19 cellular contexts compared by ENCODE assay signal in the genomic region with DNA sequence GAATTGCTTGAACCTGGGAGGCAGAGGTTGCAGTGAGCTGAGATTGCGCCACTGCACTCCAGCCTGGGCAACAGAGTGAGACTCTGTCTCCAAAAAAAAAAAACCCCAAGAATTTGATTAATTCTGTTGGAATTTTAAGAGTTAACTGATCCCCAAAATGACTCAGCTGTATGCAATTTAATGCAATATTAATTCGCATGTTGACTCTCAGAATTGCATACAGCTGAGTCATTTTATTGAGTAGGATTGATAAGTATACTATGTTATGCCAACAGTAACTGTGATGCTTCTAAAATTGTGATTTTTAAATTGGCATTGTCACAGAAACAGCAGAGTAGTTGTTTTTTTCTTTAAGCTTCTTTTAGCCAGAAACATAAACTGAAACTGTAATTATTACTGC. TPM values are rescaled to one million over a fixed set of nuclear protein-coding genes. Genes with fewer than 3 reads are reported as not detected.
A peak's percentile ranks its signal among the peaks of the same experiment; 100 is the strongest.
DNase-seq lines count a peak whose midpoint lies in the region; ATAC-seq, FAIRE-seq and TF ChIP-seq lines count a peak whose summit lies in the region.
"Had no signal": no experiment of that assay in that cellular context is flagged by ENCODE, and none has a peak within 500 bp of the region (broad histone marks: within the 10 kb centered on the region; RNA-seq: fewer than 3 reads in every experiment).

No MANE protein-coding gene starts in this region.

- no peak overlapping the region for H3K56ac ChIP-seq in H9 (ENCODE audit: insufficient read length, low read depth, low read length)

- no peak overlapping the region for H2BK15ac ChIP-seq in H9 (ENCODE audit: low read depth, low read length)

- H3K79me1 ChIP-seq in H9 (ENCODE audit: insufficient read depth, low read depth, low read length, poor library complexity, severe bottlenecking) = peaks cover 2% of the 10 kb centered on the region

- no peak for TF ChIP-seq RAD21 in HCT116 (IDR thresholded peaks at IDR 0.05; ENCODE audit: low read depth)

- peaks cover 0 to 2% of the 10 kb centered on the region in 2 experiments; a peak in 1 of 5 replicates for H3K9me3 Mint-ChIP-seq in H9
- H3K9me3 Mint-ChIP-seq: activated T-cell treated with anti-CD3 and anti-CD28 coated beads, Interleukin-2, amount 50 U/mL, for 72 hours had no signal

- H2AK5ac ChIP-seq in H9 (ENCODE audit: insufficient read length, low read length) = no peak overlapping the region

- intact Hi-C loops in HCT116 (cut with micrococcal nuclease) = no loop called here
- intact Hi-C loops in testis (cut with DNase I; ENCODE audit: low total_unique reads) = no loop called here

- H2BK12ac ChIP-seq in H9 (ENCODE audit: insufficient read length, low read depth, low read length) = no peak overlapping the region

- H3K23me2 ChIP-seq in H9 (ENCODE audit: insufficient read length, low read depth, low read length, poor library complexity, severe bottlenecking) = no peaks in the 10 kb centered on the region

- H3K4me1 ChIP-seq in HCT116 (ENCODE audit: control insufficient read depth in 1 of 2, insufficient read depth in 2 of 2, low read length in 2 of 2) (peaks cover 11 to 23% of the 10 kb centered on the region in 2 experiments; a peak in 3 of 4 replicates), fibroblast of lung (ENCODE audit: control insufficient read depth, extremely low read depth, insufficient read depth, low read length) (no peaks in the 10 kb centered on the region), small intestine (ENCODE audit: control insufficient read depth in 2 of 2, insufficient read depth in 1 of 2, low read depth in 1 of 2, low read length in 1 of 2) (no peaks in the 10 kb centered on the region), H9 (ENCODE audit: insufficient read depth, low read length) (no peaks in the 10 kb centered on the region), testis (no peaks in the 10 kb centered on the region)
- H3K4me1 ChIP-seq: adrenal gland, colonic mucosa had no signal

- H3K27ac ChIP-seq in HCT116 (ENCODE audit: low read depth, low read length) (no peak overlapping the region; the same call in 1 of the 2 replicates), SK-N-MC (peak overlapping the region; percentile 46; the same call in 1 of the 2 replicates), fibroblast of lung (ENCODE audit: insufficient read depth, low read length) (peak overlapping the region; percentile 60), small intestine (ENCODE audit: low read depth in 1 of 2, low read length in 1 of 2) (no peak overlapping the region), H9 (ENCODE audit: insufficient read length, low read depth, low read length) (no peak overlapping the region), testis (no peak overlapping the region)
- H3K27ac ChIP-seq: adrenal gland, colonic mucosa had no signal

- BruUV-seq in HCT116 (replicated peaks; lab: Mats Ljungman, UMichigan) = no TSS peak

- WGBS in small intestine, 3 donors = 48 to 78% (median 63%) methylated on average over 2 of the region's 2 CpGs
- no CpG with 5 or more reads among the region's 2 CpGs for WGBS in H9 (ENCODE audit: extremely low coverage, insufficient read length, low lambda C conversion rate)
- WGBS in testis, 2 donors = 92% methylated on average over 2 of the region's 2 CpGs

- POLR2A ChIA-PET in HCT116 (lab: Charles Lee) = no interaction called here

- no peak overlapping the region for H3K23ac ChIP-seq in H9 (ENCODE audit: insufficient read length, low read depth, low read length)

- no peak overlapping the region for H2BK5ac ChIP-seq in H9 (ENCODE audit: insufficient read length, low read length)

- H3K27me3 ChIP-seq in HCT116 (ENCODE audit: insufficient read depth, low read length) (no peaks in the 10 kb centered on the region), fibroblast of lung (ENCODE audit: control insufficient read depth, insufficient read depth, low read length) (no peaks in the 10 kb centered on the region), small intestine (ENCODE audit: control insufficient read depth in 2 of 2, insufficient read depth in 2 of 2, low read length in 2 of 2) (no peaks in the 10 kb centered on the region), H9 (ENCODE audit: insufficient read depth, low read length) (no peaks in the 10 kb centered on the region), testis (no peaks in the 10 kb centered on the region)
- H3K27me3 ChIP-seq: adrenal gland, colonic mucosa had no signal

- H3K9ac ChIP-seq in HCT116 (ENCODE audit: low read length) (no peak overlapping the region), SK-N-MC (ENCODE audit: insufficient read length) (no peak overlapping the region), fibroblast of lung (ENCODE audit: insufficient read depth, low read length) (no peak overlapping the region), H9 (ENCODE audit: extremely low read depth, insufficient read length, low read length) (no peak overlapping the region)

- no peak overlapping the region for H2AFZ ChIP-seq in HCT116 (ENCODE audit: low read depth, low read length, poor library complexity, severe bottlenecking)
- no peak overlapping the region for H2AFZ ChIP-seq in fibroblast of lung (ENCODE audit: low read length)
- no peak overlapping the region for H2AFZ ChIP-seq in H9 (ENCODE audit: low read length)

- no peak overlapping the region for H3K27ac Mint-ChIP-seq in H9
- H3K27ac Mint-ChIP-seq: activated T-cell treated with anti-CD3 and anti-CD28 coated beads, Interleukin-2, amount 50 U/mL, for 72 hours; nephron progenitor cell had no signal

- no peaks in the 10 kb centered on the region for H3K9me2 ChIP-seq in HCT116 (ENCODE audit: insufficient read depth)

- no peak overlapping the region for H3K4me3 Mint-ChIP-seq in H9
- H3K4me3 Mint-ChIP-seq: activated T-cell treated with anti-CD3 and anti-CD28 coated beads, Interleukin-2, amount 50 U/mL, for 72 hours; nephron progenitor cell had no signal

- no peak overlapping the region for H3T11ph ChIP-seq in H9 (ENCODE audit: low read length)

- peak; percentile 57; the same call in 1 of the 2 replicates for ATAC-seq in HCT116
- ATAC-seq: activated T-cell treated with anti-CD3 and anti-CD28 coated beads, Interleukin-2, amount 50 U/mL, for 72 hours had no signal

- H3K4ac ChIP-seq in H9 (ENCODE audit: low read depth, low read length) = no peak overlapping the region

- TF ChIP-seq POLR2A in HCT116 (IDR thresholded peaks at IDR 0.05; ENCODE audit: borderline replicate concordance, extremely low read depth, insufficient read depth, insufficient read length) (no peak), testis (IDR thresholded peaks at IDR 0.05) (no peak)

- no peak for FAIRE-seq in small intestine (lab: Jason Lieb, UNC)
- FAIRE-seq: G401.6 had no signal

- H2BK120ac ChIP-seq in H9 (ENCODE audit: low read depth, low read length, poor library complexity, severe bottlenecking) = no peak overlapping the region

- H4K20me1 ChIP-seq in HCT116 (ENCODE audit: insufficient read depth) (no peaks in the 10 kb centered on the region), fibroblast of lung (ENCODE audit: control insufficient read depth, extremely low read depth, insufficient read depth, low read length) (no peaks in the 10 kb centered on the region), H9 (ENCODE audit: control insufficient read depth, insufficient read depth, insufficient read length) (no peaks in the 10 kb centered on the region)

- H3K36me3 ChIP-seq in HCT116 (ENCODE audit: control insufficient read depth in 1 of 2, insufficient read depth in 2 of 2, low read length in 2 of 2) (peaks cover 7 to 8% of the 10 kb centered on the region in 2 experiments; a peak in 2 of 4 replicates), SK-N-MC (ENCODE audit: insufficient read depth, low read length) (peaks cover 57% of the 10 kb centered on the region), fibroblast of lung (ENCODE audit: control insufficient read depth, insufficient read depth, low read length) (no peaks in the 10 kb centered on the region), small intestine (ENCODE audit: control insufficient read depth in 2 of 2, insufficient read depth in 2 of 2, low read length in 2 of 2) (peaks cover 0 to 7% of the 10 kb centered on the region in 2 donors), testis (ENCODE audit: low read depth, missing control alignments) (no peaks in the 10 kb centered on the region)
- H3K36me3 ChIP-seq: colonic mucosa had no signal

- no peak overlapping the region for H4K8ac ChIP-seq in H9 (replicated peaks; ENCODE audit: insufficient read length, low read depth, low read length)

- H3K14ac ChIP-seq in H9 (ENCODE audit: insufficient read depth, low read length) = no peak overlapping the region

- no peak overlapping the region for H4K5ac ChIP-seq in H9 (ENCODE audit: insufficient read length, low read depth, low read length)

- DNase-seq in HCT116 (ENCODE audit: low read depth, low spot score) (no peak), SK-N-MC (ENCODE audit: low read depth, low spot score) (no peak), fibroblast of lung (ENCODE audit: low read depth in 2 of 2) (peak; percentile 69 to 77), small intestine (peak; percentile 33), NCI-H146 treated with DMSO at 0.1 percent for 48 hours (lab: John Stamatoyannopoulos, UW; ENCODE audit: unreplicated experiment) (no peak), H9 (no peak), NCI-H226 (no peak), testis (no peak)
- DNase-seq: activated CD4-positive, alpha-beta T cell treated with anti-CD3 and anti-CD28 coated beads, Interleukin-2, amount 50 U/mL, for 4 hours; activated T-cell treated with anti-CD3 and anti-CD28 coated beads, Interleukin-2, amount 50 U/mL, for 72 hours; adrenal gland; colonic mucosa; NCI-H2081; NCI-H774; nephron progenitor cell; SHP77; substantia nigra had no signal

- 0 out of 2 replicates have a peak, but pooled peaks cover 8% of the 10 kb centered on the region for H3K79me2 ChIP-seq in HCT116 (ENCODE audit: insufficient read depth, low read length)
- H3K79me2 ChIP-seq in fibroblast of lung (ENCODE audit: control insufficient read depth, insufficient read depth, low read length) = no peaks in the 10 kb centered on the region
- H3K79me2 ChIP-seq in H9 (ENCODE audit: insufficient read depth, low read length) = no peaks in the 10 kb centered on the region

- no peaks in the 10 kb centered on the region; the same call in 1 of the 2 replicates for H3K27me3 Mint-ChIP-seq in H9 (ENCODE audit: low read depth)

- H3K4me2 ChIP-seq in HCT116 (ENCODE audit: low read length) = peak overlapping the region; percentile 48
- peak overlapping the region; percentile 54 for H3K4me2 ChIP-seq in fibroblast of lung (ENCODE audit: extremely low read depth, insufficient read depth, low read length)
- no peak overlapping the region for H3K4me2 ChIP-seq in H9 (ENCODE audit: insufficient read depth, insufficient read length, low read length)

- no peak overlapping the region for H4K91ac ChIP-seq in H9 (ENCODE audit: insufficient read length, low read depth, low read length)

- H3K36me3 Mint-ChIP-seq in H9 (ENCODE audit: insufficient read depth in 1 of 3, low read depth in 3 of 3) = peaks cover 66 to 81% (median 80%) of the 10 kb centered on the region in 3 experiments

- RAD21 ChIA-PET in HCT116 (lab: Charles Lee; ENCODE audit: low non-redundant PET in 1 of 2, low total read pairs in 2 of 2, uncharacterized antibody in 2 of 2, unreplicated experiment in 2 of 2) = no interaction called here

- H3K4me1 Mint-ChIP-seq in H9 = peaks cover 0 to 2% of the 10 kb centered on the region in 2 experiments; a peak in 2 of 4 replicates
- H3K4me1 Mint-ChIP-seq: nephron progenitor cell had no signal

- H3K4me3 ChIP-seq in HCT116 (replicated peaks in 1 of 2; ENCODE audit: low read depth in 1 of 2, low read length in 2 of 2) = no peak overlapping the region
- H3K4me3 ChIP-seq in SK-N-MC = no peak overlapping the region
- no peak overlapping the region for H3K4me3 ChIP-seq in fibroblast of lung (replicated peaks in 1 of 4; ENCODE audit: control extremely low read depth in 1 of 4, insufficient read depth in 1 of 4, low read depth in 3 of 4, low read length in 4 of 4)
- no peak overlapping the region for H3K4me3 ChIP-seq in small intestine (ENCODE audit: low read depth in 1 of 2, low read length in 2 of 2)
- H3K4me3 ChIP-seq in testis = no peak overlapping the region
- H3K4me3 ChIP-seq: adrenal gland, colonic mucosa, lung had no signal

- H3K9me3 ChIP-seq in HCT116 (ENCODE audit: control insufficient read depth in 1 of 2, insufficient read depth in 1 of 2, low read depth in 1 of 2, low read length in 2 of 2) (no peaks in the 10 kb centered on the region), SK-N-MC (ENCODE audit: low read depth, low read length) (no peaks in the 10 kb centered on the region), fibroblast of lung (ENCODE audit: control insufficient read depth, insufficient read depth, low read depth, low read length) (no peaks in the 10 kb centered on the region), small intestine (ENCODE audit: control insufficient read depth, low read depth) (no peaks in the 10 kb centered on the region), H9 (ENCODE audit: control insufficient read depth, low read depth, low read length) (no peaks in the 10 kb centered on the region), testis (no peaks in the 10 kb centered on the region)
- H3K9me3 ChIP-seq: adrenal gland, colonic mucosa had no signal

- no peak overlapping the region for H2BK20ac ChIP-seq in H9 (ENCODE audit: low read depth, low read length, poor library complexity, severe bottlenecking)

- CTCF ChIA-PET in HCT116 (lab: Charles Lee) = interaction anchor here (1.8 to 3.1 kb wide), 3 partner anchors 15 to 345 kb away, joined by 4 to 11 read pairs (median 7); no protein-coding TSS in a partner anchor

- TF ChIP-seq CTCF in HCT116 (IDR thresholded peaks at IDR 0.05 in 2 of 3, conservative IDR thresholded peaks at IDR 0.05 in 1 of 3; ENCODE audit: borderline replicate concordance in 1 of 3, insufficient read depth in 1 of 3, low read depth in 2 of 3, low read length in 2 of 3) = no peak
- TF ChIP-seq CTCF in fibroblast of lung (conservative IDR thresholded peaks at IDR 0.05 in 1 of 2, IDR thresholded peaks at IDR 0.05 in 1 of 2; ENCODE audit: low read depth in 1 of 2, low read length in 2 of 2) = no peak
- no peak for TF ChIP-seq CTCF in H9 (conservative IDR thresholded peaks at IDR 0.05)
- TF ChIP-seq CTCF in testis (IDR thresholded peaks at IDR 0.05) = no peak

- H3K18ac ChIP-seq in H9 (ENCODE audit: insufficient read length, low read depth, low read length) = no peak overlapping the region

RNA-seq across cellular contexts. Expression of a gene that starts 19.6 kb away (rescaled TPM):
- total RNA-seq in HCT116 (2021; ENCODE audit: unreplicated experiment) (54.9 TPM), fibroblast of lung (18.7 and 19.7 TPM in 2 replicates), H9 (2021) (139 and 140 TPM in 2 replicates), testis (10 to 100 TPM; 24.3 to 25.3 TPM)
- 11.9 and 17.4 TPM in 2 replicates for polyA plus RNA-seq in HCT116 (2012)
- polyA plus RNA-seq in fibroblast of lung (15.4 and 27.2 TPM in 2 replicates), small intestine (10 to 100 TPM in 1 of 3 donors, 1 to 10 TPM in 2; 4.0 to 15.7 (median 4.9) TPM), testis (ENCODE audit: insufficient read depth, low read depth, low replicate concordance) (23.5 TPM)
- 12.8 and 23.6 TPM in 2 replicates for polyA plus RNA-seq in fibroblast of lung (2012)
- polyA minus RNA-seq in fibroblast of lung (ENCODE audit: low replicate concordance) = 2.1 and 3.3 TPM in 2 replicates

RNA-seq across cellular contexts. Expression of a gene that starts 53.4 kb away (rescaled TPM):
- 274 TPM for total RNA-seq in HCT116 (2021; ENCODE audit: unreplicated experiment)
- 191 and 235 TPM in 2 replicates for polyA plus RNA-seq in HCT116 (2012)
- total RNA-seq in fibroblast of lung = 0.50 and 1.0 TPM in 2 replicates
- polyA plus RNA-seq in fibroblast of lung = 0.23 and 0.34 TPM in 2 replicates
- 0.24 and 0.32 TPM in 2 replicates for polyA plus RNA-seq in fibroblast of lung (2012)
- not detected in 2 replicates for polyA minus RNA-seq in fibroblast of lung (ENCODE audit: low replicate concordance)
- 100 to 1,000 TPM; 580 to 727 (median 671) TPM for polyA plus RNA-seq in small intestine
- total RNA-seq in H9 (2021) = 188 and 203 TPM in 2 replicates
- 10 to 100 TPM; 32.1 to 32.8 TPM for total RNA-seq in testis
- 54.5 TPM for polyA plus RNA-seq in testis (ENCODE audit: insufficient read depth, low read depth, low replicate concordance)

Comparison
In these comparisons a context has a peak if more than half of its experiments do, and no peak if none do; other contexts are left out.
1. DNase-seq: peak in fibroblast of lung (2 of 2) and small intestine (single experiment); none in HCT116 (single experiment), SK-N-MC (single experiment), NCI-H146 treated with DMSO at 0.1 percent for 48 hours (single experiment), H9 (single experiment), NCI-H226 (single experiment) and testis (single experiment).
2. H3K27ac ChIP-seq: peak in SK-N-MC (single experiment) and fibroblast of lung (single experiment); none in HCT116 (single experiment), small intestine (0 of 2), H9 (single experiment) and testis (0 of 2).
3. RNA of a gene that starts 53.4 kb away (total RNA-seq): 274 TPM in HCT116 (single experiment), 188 to 203 TPM in H9 and 32.1 to 32.8 TPM in testis; 0.50 to 1.0 TPM in fibroblast of lung; every median in the first group is over 10 times any median in the second.